In genomic region chr20:17587831-17588230, GRCh38 we compare ENCODE assay signal across 20 cellular contexts. TPM values are rescaled to one million over a fixed set of nuclear protein-coding genes. Genes with fewer than 3 reads are reported as not detected.
A peak's percentile ranks its signal among the peaks of the same experiment; 100 is the strongest.
DNase-seq lines count a peak whose midpoint lies in the region; ATAC-seq and TF ChIP-seq lines count a peak whose summit lies in the region.
"Had no signal": no experiment of that assay in that cellular context is flagged by ENCODE, and none has a peak within 500 bp of the region (broad histone marks: within the 10 kb centered on the region; RNA-seq: fewer than 3 reads in every experiment).

No MANE protein-coding gene starts in this region.

- H3K27ac Mint-ChIP-seq in MCF 10A (ENCODE audit: low read depth, unreplicated experiment) (peak overlapping the region; percentile 75), type B pancreatic cell (peak overlapping the region; percentile 67)

- POLR2A ChIA-PET in MCF 10A (lab: Yijun Ruan, JAX), result interaction anchor here (1.7 to 9.3 kb wide), 2 partner anchors 11 to 16 kb away, joined by 8 to 168 read pairs; partner anchors contain the start of gene DSTN

- H3K4me3 ChIP-seq in breast epithelium, result no peak overlapping the region
- H3K4me3 ChIP-seq in coronary artery, result peak overlapping the region; percentile 58
- H3K4me3 ChIP-seq in prostate gland, result no peak overlapping the region

- no peak for DNase-seq in MCF 10A (ENCODE audit: unreplicated experiment)
- no peak for DNase-seq in breast epithelium (ENCODE audit: low spot score in 2 of 2)
- DNase-seq in coronary artery (ENCODE audit: low spot score), result no peak
- no peak for DNase-seq in prostate gland (ENCODE audit: low spot score)
- no peak for DNase-seq in type B pancreatic cell (ENCODE audit: extremely low spot score, unreplicated experiment)
- no peak for DNase-seq in NCI-H2196 treated with DMSO at 0.1 percent for 48 hours (lab: John Stamatoyannopoulos, UW; ENCODE audit: unreplicated experiment)
- DNase-seq in NCI-H146 (lab: John Stamatoyannopoulos, UW), result no peak
- DNase-seq: BE2C; Calu3; CD4-positive, alpha-beta memory T cell; DMS53; NCI-H1105 treated with DMSO at 0.1 percent for 48 hours; NCI-H187; NCI-H446 treated with DMSO at 0.1 percent for 48 hours; NCI-H774 had no signal

- no peaks in the 10 kb centered on the region for H3K9me3 Mint-ChIP-seq in MCF 10A (ENCODE audit: unreplicated experiment)
- H3K9me3 Mint-ChIP-seq in type B pancreatic cell, result no peaks in the 10 kb centered on the region
- H3K9me3 Mint-ChIP-seq: CD4-positive, alpha-beta memory T cell; IgD-negative memory B cell had no signal

- no peak for ATAC-seq in HG03135 (IDR thresholded peaks at IDR 0.05; ENCODE audit: unreplicated experiment)

- no peak overlapping the region for H3K4me3 Mint-ChIP-seq in MCF 10A (ENCODE audit: unreplicated experiment)
- H3K4me3 Mint-ChIP-seq in type B pancreatic cell, result no peak overlapping the region
- H3K4me3 Mint-ChIP-seq: CD4-positive, alpha-beta memory T cell; IgD-negative memory B cell had no signal

- no peaks in the 10 kb centered on the region for H3K27me3 ChIP-seq in breast epithelium
- no peaks in the 10 kb centered on the region for H3K27me3 ChIP-seq in prostate gland (replicated peaks; ENCODE audit: insufficient read depth)
- H3K27me3 ChIP-seq: BE2C had no signal

- H3K36me3 Mint-ChIP-seq in MCF 10A (ENCODE audit: insufficient read depth, unreplicated experiment), result peaks cover 43% of the 10 kb centered on the region
- H3K36me3 Mint-ChIP-seq in type B pancreatic cell, result peaks cover 15% of the 10 kb centered on the region

- WGBS in prostate gland, result 37% methylated on average over 3 of the region's 3 CpGs

- intact Hi-C loops in MCF 10A (cut with micrococcal nuclease) (no loop called here), breast epithelium (cut with DNase I; ENCODE audit: low total_unique reads) (no loop called here), prostate gland (cut with DNase I) (no loop called here)

- H3K27ac ChIP-seq in breast epithelium (no peak overlapping the region), coronary artery (peak overlapping the region; percentile 86 to 87), prostate gland (peak overlapping the region; percentile 37 to 47)
- H3K27ac ChIP-seq: 22Rv1, HL-60, RWPE1 had no signal

- no peaks in the 10 kb centered on the region for H3K9me3 ChIP-seq in breast epithelium
- H3K9me3 ChIP-seq in prostate gland, result no peaks in the 10 kb centered on the region
- H3K9me3 ChIP-seq: BE2C had no signal

- H3K4me1 Mint-ChIP-seq in MCF 10A (ENCODE audit: insufficient read depth, unreplicated experiment), result peaks cover 39% of the 10 kb centered on the region
- H3K4me1 Mint-ChIP-seq in type B pancreatic cell (ENCODE audit: unreplicated experiment), result peaks cover 35% of the 10 kb centered on the region

- TF ChIP-seq POLR2A in breast epithelium (IDR thresholded peaks at IDR 0.05) (no peak), prostate gland (IDR thresholded peaks at IDR 0.05) (no peak)

- peaks cover 0 to 12% of the 10 kb centered on the region in 2 donors for H3K4me1 ChIP-seq in breast epithelium
- H3K4me1 ChIP-seq in prostate gland (replicated peaks), result no peaks in the 10 kb centered on the region
- H3K4me1 ChIP-seq: BE2C had no signal

- TF ChIP-seq CTCF in MCF 10A (IDR thresholded peaks at IDR 0.05; ENCODE audit: unreplicated experiment) (no peak), breast epithelium (IDR thresholded peaks at IDR 0.05) (no peak), coronary artery (IDR thresholded peaks at IDR 0.05) (no peak), prostate gland (IDR thresholded peaks at IDR 0.05) (no peak), type B pancreatic cell (conservative IDR thresholded peaks at IDR 0.05) (no peak)

- CTCF ChIA-PET in MCF 10A (lab: Yijun Ruan, JAX), result interaction anchor here (0.9 to 1.6 kb wide), 3 partner anchors 46 to 310 kb away, joined by 3 to 5 read pairs (median 5); no protein-coding TSS in a partner anchor

- no peaks in the 10 kb centered on the region for H3K27me3 Mint-ChIP-seq in MCF 10A (ENCODE audit: insufficient read depth, unreplicated experiment)
- no peaks in the 10 kb centered on the region for H3K27me3 Mint-ChIP-seq in type B pancreatic cell
- H3K27me3 Mint-ChIP-seq: CD4-positive, alpha-beta memory T cell; IgD-negative memory B cell had no signal

- no peaks in the 10 kb centered on the region for H3K36me3 ChIP-seq in breast epithelium
- H3K36me3 ChIP-seq in prostate gland, result no peaks in the 10 kb centered on the region

- no TSS peak for BruUV-seq in MCF 10A (replicated peaks; lab: Mats Ljungman, UMichigan)

RNA-seq across cellular contexts. Expression of gene DSTN, which starts 18.0 kb away (rescaled TPM):
- total RNA-seq in MCF 10A (2022) (217 and 280 TPM in 2 replicates), breast epithelium (100 to 1,000 TPM; 180 to 384 (median 272) TPM), prostate gland (100 to 1,000 TPM; 284 to 559 TPM), type B pancreatic cell (ENCODE audit: low replicate concordance) (193 and 287 TPM in 2 replicates)

RNA-seq across cellular contexts. Expression of gene BFSP1, which starts 56.7 kb away (rescaled TPM):
- 3.5 and 3.9 TPM in 2 replicates for total RNA-seq in MCF 10A (2022)
- total RNA-seq in breast epithelium, result 1 to 10 TPM in 2 of 3 donors, under 1 TPM in 1; 0.80 to 2.8 (median 1.6) TPM
- total RNA-seq in prostate gland, result 1 to 10 TPM in 1 of 2 donors, under 1 TPM in 1; 0.27 to 6.9 TPM
- total RNA-seq in type B pancreatic cell (ENCODE audit: low replicate concordance), result 1.8 and 1.9 TPM in 2 replicates

Comparison
In these comparisons a context has a peak if more than half of its experiments do, and no peak if none do; other contexts are left out.
1. H3K27ac ChIP-seq: peak in coronary artery (2 of 2) and prostate gland (2 of 2); none in breast epithelium (0 of 2).